In genomic region chr2:181742908-181743722, GRCh38 we compare ENCODE assay signal across 8 cellular contexts.
A peak's percentile ranks its signal among the peaks of the same experiment; 100 is the strongest.
DNase-seq lines count a peak whose midpoint lies in the region; ATAC-seq, FAIRE-seq and TF ChIP-seq lines count a peak whose summit lies in the region.

No MANE protein-coding gene starts in this region.

- H3K36me3 ChIP-seq in ACC112 (ENCODE audit: insufficient read depth, low read length): no peaks in the 10 kb centered on the region
- H3K36me3 ChIP-seq in bronchial epithelial cell (ENCODE audit: control insufficient read depth, insufficient read depth, low read length): no peaks in the 10 kb centered on the region

- H3K4me1 ChIP-seq in ACC112 (ENCODE audit: control insufficient read depth, insufficient read depth, low read length, unreplicated experiment): peaks cover 14% of the 10 kb centered on the region

- peak overlapping the region; percentile 35 for H2AFZ ChIP-seq in ACC112 (ENCODE audit: low read length, unreplicated experiment)

- no peak for FAIRE-seq in bronchial epithelial cell (lab: Jason Lieb, UNC)

- H3K27me3 ChIP-seq in ACC112 (ENCODE audit: insufficient read depth, low read length): no peaks in the 10 kb centered on the region
- no peaks in the 10 kb centered on the region for H3K27me3 ChIP-seq in bronchial epithelial cell (ENCODE audit: control insufficient read depth, insufficient read depth, low read length)

- DNase-seq in GM12865 (ENCODE audit: low read depth) (peak; percentile 53), OCI-M1 (lab: John Stamatoyannopoulos, UW) (peak; percentile 81), bronchial epithelial cell (ENCODE audit: low read depth) (peak; percentile 61), kidney tubule cell (ENCODE audit: low spot score) (peak; percentile 72), superior temporal gyrus (ENCODE audit: extremely low spot score) (peak; percentile 85)

- H3K4me3 ChIP-seq in ACC112 (ENCODE audit: low read depth, low read length) (peak overlapping the region; percentile 1; the same call in 1 of the 2 replicates), GM12865 (ENCODE audit: low read depth, low read length) (no peak overlapping the region), bronchial epithelial cell (ENCODE audit: low read depth, low read length) (no peak overlapping the region)

- TF ChIP-seq CTCF in GM12865 (IDR thresholded peaks at IDR 0.05; ENCODE audit: insufficient read depth, low read depth, low read length, missing control alignments) (peak; percentile 46), bronchial epithelial cell (IDR thresholded peaks at IDR 0.05; ENCODE audit: insufficient read depth, low read length, severe bottlenecking) (peak; percentile 52)

- TF ChIP-seq RAD21 in Ishikawa (IDR thresholded peaks at IDR 0.05; ENCODE audit: low read depth): peak; percentile 80

- ATAC-seq in GM19467 (IDR thresholded peaks at IDR 0.05; ENCODE audit: unreplicated experiment): no peak

- H3K79me2 ChIP-seq in ACC112 (ENCODE audit: control insufficient read depth, insufficient read depth, low read length, unreplicated experiment): no peaks in the 10 kb centered on the region

- no peak overlapping the region for H3K27ac ChIP-seq in ACC112 (ENCODE audit: low read depth, low read length)

- no peak for TF ChIP-seq EP300 in Ishikawa (IDR thresholded peaks at IDR 0.05; ENCODE audit: borderline replicate concordance)

TF ChIP-seq in Ishikawa, 13 proteins besides CTCF, POLR2A, EP300 and RAD21:
- TF ChIP-seq CEBPB (IDR thresholded peaks at IDR 0.05): no peak
- TF ChIP-seq TCF12 (IDR thresholded peaks at IDR 0.05; ENCODE audit: low read depth): no peak
